Comparison of ENCODE assay signal across 17 cellular contexts in genomic region chr12:70048521-70049245, GRCh38.
DNase-seq lines count a peak whose midpoint lies in the region; ATAC-seq and TF ChIP-seq lines count a peak whose summit lies in the region.
"Had no signal": no experiment of that assay in that cellular context is flagged by ENCODE, and none has a peak within 500 bp of the region (broad histone marks: within the 10 kb centered on the region; RNA-seq: fewer than 3 reads in every experiment).

No MANE protein-coding gene starts in this region.

- no peak overlapping the region for H3K4me3 ChIP-seq in mucosa of descending colon
- H3K4me3 ChIP-seq: SJSA1 had no signal

- TF ChIP-seq CTCF in mucosa of descending colon (IDR thresholded peaks at IDR 0.05), result no peak

- peak; percentile 77 for DNase-seq in RPMI8226
- peak in 1 of 3 donors; percentile 40 for DNase-seq in mucosa of descending colon
- DNase-seq in NCI-H2196 treated with DMSO at 0.1 percent for 48 hours (lab: John Stamatoyannopoulos, UW; ENCODE audit: unreplicated experiment), result no peak
- DNase-seq in HCEC 1CT, result no peak
- DNase-seq in NCI-H345 (lab: John Stamatoyannopoulos, UW), result no peak
- DNase-seq: CD4-positive, alpha-beta T cell; DMS79 treated with DMSO at 0.1 percent for 48 hours; KBM-7; NCI-H1092 treated with DMSO at 0.1 percent for 48 hours; NCI-H1694 treated with DMSO at 0.1 percent for 48 hours; NCI-H446; NCI-H774; SW 1271 had no signal

- no peaks in the 10 kb centered on the region for H3K36me3 ChIP-seq in mucosa of descending colon (ENCODE audit: low read depth)
- H3K36me3 ChIP-seq: SJSA1 had no signal

- ATAC-seq in GM18867 (IDR thresholded peaks at IDR 0.05; ENCODE audit: unreplicated experiment) (peak; percentile 27), HG02885 (IDR thresholded peaks at IDR 0.05; ENCODE audit: poor library complexity, unreplicated experiment) (peak; percentile 20), mucosa of descending colon (peak; percentile 67), GM18907 (IDR thresholded peaks at IDR 0.05; ENCODE audit: unreplicated experiment) (no peak)

- no peaks in the 10 kb centered on the region for H3K9me3 ChIP-seq in mucosa of descending colon
- H3K9me3 ChIP-seq: SJSA1 had no signal

- intact Hi-C loops in mucosa of descending colon (cut with DNase I, micrococcal nuclease), result no loop called here

- peaks cover 31% of the 10 kb centered on the region for H3K4me1 ChIP-seq in mucosa of descending colon (ENCODE audit: low read depth)
- H3K4me1 ChIP-seq: SJSA1 had no signal
